In the genomic region with DNA sequence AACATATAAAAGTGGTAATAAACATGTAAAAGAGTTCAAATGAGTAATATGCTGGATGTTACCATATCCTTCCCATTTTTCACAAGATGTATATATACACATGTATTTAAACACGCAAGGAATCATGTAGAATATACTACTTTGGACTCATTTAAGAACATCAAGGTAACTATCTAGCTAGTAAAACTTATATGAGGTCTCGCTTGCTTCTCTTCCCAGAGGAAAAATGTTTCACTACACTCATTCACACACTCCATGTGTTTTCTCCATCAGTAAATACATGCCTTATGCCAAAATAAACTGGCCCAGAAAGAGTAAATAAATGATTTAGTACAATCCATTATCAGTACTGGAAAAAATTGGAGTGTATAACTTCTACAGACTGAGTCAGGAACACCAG, we compare ENCODE assay signal across 21 cellular contexts.
DNase-seq lines count a peak whose midpoint lies in the region; ATAC-seq, FAIRE-seq and TF ChIP-seq lines count a peak whose summit lies in the region.
"Had no signal": no experiment of that assay in that cellular context is flagged by ENCODE, and none has a peak within 500 bp of the region (broad histone marks: within the 10 kb centered on the region; RNA-seq: fewer than 3 reads in every experiment).

No MANE protein-coding gene starts in this region.

- no peaks in the 10 kb centered on the region for H3K36me3 ChIP-seq in IMR-90 (ENCODE audit: control insufficient read depth, insufficient read depth, low read length)
- H3K36me3 ChIP-seq in OCI-LY7 (ENCODE audit: insufficient read depth, low read length) = no peaks in the 10 kb centered on the region
- H3K36me3 ChIP-seq in stomach = no peaks in the 10 kb centered on the region
- H3K36me3 ChIP-seq in colonic mucosa = no peaks in the 10 kb centered on the region
- H3K36me3 ChIP-seq: BE2C; BLaER1 treated with 17β-estradiol and CSF1 and Interleukin-3, amounts not matched to agents 10 nM and 100 nM had no signal

- no peak for DNase-seq in A549 (ENCODE audit: low read depth in 1 of 2, low spot score in 1 of 2)
- DNase-seq in IMR-90 = no peak
- no peak for DNase-seq in OCI-LY7 (ENCODE audit: low spot score)
- DNase-seq in stomach = no peak
- no peak for DNase-seq in colonic mucosa
- no peak for DNase-seq in GOT3 (lab: John Stamatoyannopoulos, UW)
- DNase-seq in activated CD8-positive, alpha-beta memory T cell treated with anti-CD3 and anti-CD28 coated beads, Interleukin-2, amount 10 ng/mL, durations not matched to agents 7 days and 5 days = no peak
- DNase-seq: ACHN; AML-193; BE2C; Calu3; CD4-positive, alpha-beta memory T cell; COR-L47; DMS79 treated with DMSO at 0.1 percent for 48 hours; GF-D8; H7; HCEC 1CT had no signal

- H3K56ac ChIP-seq in IMR-90 (ENCODE audit: extremely low read depth, insufficient read depth, low read length) = no peak overlapping the region

- FAIRE-seq in A549 (lab: Jason Lieb, UNC) = peak; percentile 7
- FAIRE-seq: GM12891, GM18507, H1 had no signal

- no peak overlapping the region; the same call in 1 of the 2 replicates for H3K18ac ChIP-seq in IMR-90 (ENCODE audit: low read depth, low read length)

- H3K4me2 ChIP-seq in A549 (no peak overlapping the region), IMR-90 (ENCODE audit: low read depth, low read length) (no peak overlapping the region), OCI-LY7 (ENCODE audit: low read length) (no peak overlapping the region)
- H3K4me2 ChIP-seq: BLaER1 treated with 17β-estradiol and CSF1 and Interleukin-3, amounts not matched to agents 10 nM and 100 nM had no signal

- H3K4me3 Mint-ChIP-seq in activated CD8-positive, alpha-beta memory T cell treated with anti-CD3 and anti-CD28 coated beads, Interleukin-2, amount 10 ng/mL, durations not matched to agents 7 days and 5 days = no peak overlapping the region
- H3K4me3 Mint-ChIP-seq: CD4-positive, alpha-beta memory T cell had no signal

- no peak overlapping the region for H2BK20ac ChIP-seq in IMR-90 (ENCODE audit: low read depth, low read length)

- H4K8ac ChIP-seq in IMR-90 (ENCODE audit: low read depth in 2 of 2, low read length in 2 of 2) = no peak overlapping the region

- peak overlapping the region; percentile 35; the same call in 1 of the 2 replicates for H2AK5ac ChIP-seq in IMR-90 (ENCODE audit: low read depth, low read length)

- H3K79me2 ChIP-seq in OCI-LY7 (ENCODE audit: insufficient read depth, low read depth, low read length) = no peaks in the 10 kb centered on the region

- H2AFZ ChIP-seq in IMR-90 (replicated peaks; ENCODE audit: low read length, poor library complexity) (no peak overlapping the region), OCI-LY7 (ENCODE audit: low read length) (peak overlapping the region; percentile 34; the same call in 1 of the 2 replicates)

- no peak overlapping the region for H3K14ac ChIP-seq in IMR-90 (replicated peaks; ENCODE audit: low read depth, low read length)

- no peak overlapping the region for H2BK120ac ChIP-seq in IMR-90 (ENCODE audit: low read depth, low read length)

- H3K27me3 ChIP-seq in IMR-90 (ENCODE audit: control insufficient read depth, insufficient read depth, low read length) (no peaks in the 10 kb centered on the region), stomach (no peaks in the 10 kb centered on the region), colonic mucosa (no peaks in the 10 kb centered on the region)
- H3K27me3 ChIP-seq: BE2C; BLaER1 treated with 17β-estradiol and CSF1 and Interleukin-3, amounts not matched to agents 10 nM and 100 nM had no signal

- no peak overlapping the region for H2BK5ac ChIP-seq in IMR-90 (ENCODE audit: low read depth, low read length, poor library complexity, severe bottlenecking)

- no peaks in the 10 kb centered on the region for H3K36me3 Mint-ChIP-seq in activated CD8-positive, alpha-beta memory T cell treated with anti-CD3 and anti-CD28 coated beads, Interleukin-2, amount 10 ng/mL, durations not matched to agents 7 days and 5 days
- H3K36me3 Mint-ChIP-seq: CD4-positive, alpha-beta memory T cell had no signal

- no peak overlapping the region for H4K5ac ChIP-seq in IMR-90 (ENCODE audit: low read depth, low read length)

- H3K27ac Mint-ChIP-seq in activated CD8-positive, alpha-beta memory T cell treated with anti-CD3 and anti-CD28 coated beads, Interleukin-2, amount 10 ng/mL, durations not matched to agents 7 days and 5 days = no peak overlapping the region

- intact Hi-C loops in IMR-90 (cut with micrococcal nuclease) (no loop called here), OCI-LY7 (cut with micrococcal nuclease; ENCODE audit: unreplicated experiment) (no loop called here), stomach (cut with DNase I; ENCODE audit: low total_unique reads) (no loop called here), colonic mucosa (cut with DNase I) (no loop called here)

- no peaks in the 10 kb centered on the region for H3K27me3 Mint-ChIP-seq in activated CD8-positive, alpha-beta memory T cell treated with anti-CD3 and anti-CD28 coated beads, Interleukin-2, amount 10 ng/mL, durations not matched to agents 7 days and 5 days
- H3K27me3 Mint-ChIP-seq: CD4-positive, alpha-beta memory T cell had no signal

- TF ChIP-seq CTCF in A549 (IDR thresholded peaks at IDR 0.05) (no peak), IMR-90 (conservative IDR thresholded peaks at IDR 0.05; ENCODE audit: low read depth, low read length) (no peak), OCI-LY7 (conservative IDR thresholded peaks at IDR 0.05; ENCODE audit: low read length) (no peak), stomach (IDR thresholded peaks at IDR 0.05) (no peak), colonic mucosa (IDR thresholded peaks at IDR 0.05) (no peak)

- no peak for TF ChIP-seq RAD21 in A549 (conservative IDR thresholded peaks at IDR 0.05 in 1 of 2, IDR thresholded peaks at IDR 0.05 in 1 of 2)
- TF ChIP-seq RAD21 in IMR-90 (IDR thresholded peaks at IDR 0.05; ENCODE audit: low read length) = no peak

- TF ChIP-seq EP300 in A549 (IDR thresholded peaks at IDR 0.05) = no peak
- no peak for TF ChIP-seq EP300 in stomach (IDR thresholded peaks at IDR 0.05)

- H3K4me1 Mint-ChIP-seq in activated CD8-positive, alpha-beta memory T cell treated with anti-CD3 and anti-CD28 coated beads, Interleukin-2, amount 10 ng/mL, durations not matched to agents 7 days and 5 days = no peaks in the 10 kb centered on the region
- H3K4me1 Mint-ChIP-seq: CD4-positive, alpha-beta memory T cell had no signal

- peak overlapping the region; percentile 72 for H3K4ac ChIP-seq in IMR-90 (ENCODE audit: low read depth, low read length)

- H3K4me3 ChIP-seq in A549 = no peak overlapping the region
- no peak overlapping the region for H3K4me3 ChIP-seq in IMR-90 (ENCODE audit: insufficient read depth, low read depth, low read length)
- no peak overlapping the region for H3K4me3 ChIP-seq in OCI-LY7 (ENCODE audit: low read depth, low read length, poor library complexity, severe bottlenecking)
- H3K4me3 ChIP-seq in stomach = no peak overlapping the region
- no peak overlapping the region for H3K4me3 ChIP-seq in colonic mucosa
- H3K4me3 ChIP-seq: BLaER1 treated with 17β-estradiol and CSF1 and Interleukin-3, amounts not matched to agents 10 nM and 100 nM had no signal

- in situ Hi-C loops in IMR-90 (cut with MboI; ENCODE audit: low sequenced_read_pairs) = no loop called here

- dilution Hi-C loops in IMR-90 (cut with HindIII; ENCODE audit: low sequenced_read_pairs, unreplicated experiment) = no loop called here

- H4K20me1 ChIP-seq in IMR-90 (ENCODE audit: insufficient read depth, low read length) = no peaks in the 10 kb centered on the region
- no peaks in the 10 kb centered on the region for H4K20me1 ChIP-seq in OCI-LY7 (ENCODE audit: insufficient read depth, low read length)
- H4K20me1 ChIP-seq: BLaER1 treated with 17β-estradiol and CSF1 and Interleukin-3, amounts not matched to agents 10 nM and 100 nM had no signal

- H3K9me3 Mint-ChIP-seq in activated CD8-positive, alpha-beta memory T cell treated with anti-CD3 and anti-CD28 coated beads, Interleukin-2, amount 10 ng/mL, durations not matched to agents 7 days and 5 days (ENCODE audit: low read depth) = no peaks in the 10 kb centered on the region

- H3K9me2 ChIP-seq in OCI-LY7 (ENCODE audit: insufficient read depth, low read length) = no peaks in the 10 kb centered on the region

- no peaks in the 10 kb centered on the region for H3K79me1 ChIP-seq in IMR-90 (ENCODE audit: low read depth in 1 of 2, low read length in 2 of 2)

- ATAC-seq in A549 (no peak), IMR-90 (ENCODE audit: low read depth) (no peak)
- ATAC-seq in activated CD8-positive, alpha-beta memory T cell treated with anti-CD3 and anti-CD28 coated beads, Interleukin-2, amount 10 ng/mL, durations not matched to agents 7 days and 5 days = no peak

- BruUV-seq in IMR-90 (replicated peaks; lab: Mats Ljungman, UMichigan) (no TSS peak), OCI-LY7 (replicated peaks; lab: Mats Ljungman, UMichigan) (no TSS peak)

- POLR2A ChIA-PET in A549 (lab: Yijun Ruan, JAX) (no interaction called here), IMR-90 (lab: Charles Lee; ENCODE audit: unreplicated experiment) (no interaction called here), OCI-LY7 (lab: Charles Lee) (interaction anchor here (0.6 kb wide), 1 partner anchor 88 kb away, joined by 3 read pairs; no protein-coding TSS in a partner anchor)

- no peak overlapping the region for H3K23ac ChIP-seq in IMR-90 (ENCODE audit: low read depth, low read length)

- WGBS in A549 (ENCODE audit: missing lambda C conversion rate) = 44% methylated on average over 2 of the region's 2 CpGs
- WGBS in IMR-90 (ENCODE audit: extremely low coverage in 2 of 2, insufficient read length in 1 of 2), 2 experiments = no CpG with 5 or more reads among the region's 2 CpGs
- WGBS in stomach, 5 donors = 28 to 56% (median 32%) methylated on average over 2 of the region's 2 CpGs

- H2BK15ac ChIP-seq in IMR-90 (ENCODE audit: low read depth, low read length) = no peak overlapping the region

- TF ChIP-seq POLR2A in A549 (IDR thresholded peaks at IDR 0.05; ENCODE audit: low read length) = no peak
- no peak for TF ChIP-seq POLR2A in IMR-90 (IDR thresholded peaks at IDR 0.05; ENCODE audit: low read depth, low read length)
- TF ChIP-seq POLR2A in stomach (IDR thresholded peaks at IDR 0.05) = no peak

- H3K9me3 ChIP-seq in A549 (0 out of 3 replicates have a peak, but pooled peaks cover 4% of the 10 kb centered on the region), IMR-90 (ENCODE audit: control insufficient read depth, insufficient read depth, low read length) (no peaks in the 10 kb centered on the region), OCI-LY7 (ENCODE audit: low read length) (no peaks in the 10 kb centered on the region), stomach (no peaks in the 10 kb centered on the region), colonic mucosa (no peaks in the 10 kb centered on the region)
- H3K9me3 ChIP-seq: BE2C; BLaER1 treated with 17β-estradiol and CSF1 and Interleukin-3, amounts not matched to agents 10 nM and 100 nM had no signal

- H3K4me1 ChIP-seq in A549 (no peaks in the 10 kb centered on the region), IMR-90 (ENCODE audit: control insufficient read depth, insufficient read depth, low read length) (peaks cover 2% of the 10 kb centered on the region; the same call in 1 of the 2 replicates), OCI-LY7 (ENCODE audit: insufficient read depth, low read length, poor library complexity, severe bottlenecking) (peaks cover 4% of the 10 kb centered on the region), stomach (peaks cover 8 to 15% (median 13%) of the 10 kb centered on the region in 4 donors), colonic mucosa (no peaks in the 10 kb centered on the region)
- H3K4me1 ChIP-seq: BE2C; BLaER1 treated with 17β-estradiol and CSF1 and Interleukin-3, amounts not matched to agents 10 nM and 100 nM had no signal

- no peak overlapping the region for H3K9ac ChIP-seq in IMR-90 (ENCODE audit: low read depth, low read length)
- H3K9ac ChIP-seq in colonic mucosa (ENCODE audit: low read depth in 2 of 2, low read length in 2 of 2) = no peak overlapping the region
- H3K9ac ChIP-seq: BLaER1 treated with 17β-estradiol and CSF1 and Interleukin-3, amounts not matched to agents 10 nM and 100 nM had no signal

- H3K27ac ChIP-seq in A549 (no peak overlapping the region), IMR-90 (ENCODE audit: insufficient read depth, low read length) (no peak overlapping the region), OCI-LY7 (ENCODE audit: low read depth, low read length, poor library complexity, severe bottlenecking) (no peak overlapping the region), stomach (peak overlapping the region; percentile 24 to 84 (median 72)), colonic mucosa (no peak overlapping the region)
- H3K27ac ChIP-seq: BLaER1 treated with 17β-estradiol and CSF1 and Interleukin-3, amounts not matched to agents 10 nM and 100 nM had no signal

- H3K9me1 ChIP-seq in IMR-90 (ENCODE audit: insufficient read depth, low read length) = no peaks in the 10 kb centered on the region

- CTCF ChIA-PET in A549 (lab: Yijun Ruan, JAX) = no interaction called here
- CTCF ChIA-PET in IMR-90 (lab: Yijun Ruan, JAX) = interaction anchor here (1.0 kb wide), 1 partner anchor 9 kb away, joined by 3 read pairs; no protein-coding TSS in a partner anchor
- CTCF ChIA-PET in OCI-LY7 (lab: Charles Lee; ENCODE audit: unreplicated experiment) = no interaction called here
- CTCF ChIA-PET in activated CD8-positive, alpha-beta memory T cell treated with anti-CD3 and anti-CD28 coated beads, Interleukin-2, amount 10 ng/mL, durations not matched to agents 7 days and 5 days (lab: Charles Lee) = no interaction called here

- no peak overlapping the region for H2AK9ac ChIP-seq in IMR-90 (replicated peaks; ENCODE audit: low read depth, low read length, poor library complexity)

- H4K91ac ChIP-seq in IMR-90 (ENCODE audit: insufficient read depth, low read depth, low read length) = no peak overlapping the region

Comparison
In these comparisons a context has a peak if more than half of its experiments do, and no peak if none do; other contexts are left out.
1. H3K27ac ChIP-seq: peak in stomach (5 of 5); none in A549 (0 of 2), IMR-90 (single experiment), OCI-LY7 (single experiment) and colonic mucosa (single experiment).